ENCODE assay signal across 19 cellular contexts in the genomic region with DNA sequence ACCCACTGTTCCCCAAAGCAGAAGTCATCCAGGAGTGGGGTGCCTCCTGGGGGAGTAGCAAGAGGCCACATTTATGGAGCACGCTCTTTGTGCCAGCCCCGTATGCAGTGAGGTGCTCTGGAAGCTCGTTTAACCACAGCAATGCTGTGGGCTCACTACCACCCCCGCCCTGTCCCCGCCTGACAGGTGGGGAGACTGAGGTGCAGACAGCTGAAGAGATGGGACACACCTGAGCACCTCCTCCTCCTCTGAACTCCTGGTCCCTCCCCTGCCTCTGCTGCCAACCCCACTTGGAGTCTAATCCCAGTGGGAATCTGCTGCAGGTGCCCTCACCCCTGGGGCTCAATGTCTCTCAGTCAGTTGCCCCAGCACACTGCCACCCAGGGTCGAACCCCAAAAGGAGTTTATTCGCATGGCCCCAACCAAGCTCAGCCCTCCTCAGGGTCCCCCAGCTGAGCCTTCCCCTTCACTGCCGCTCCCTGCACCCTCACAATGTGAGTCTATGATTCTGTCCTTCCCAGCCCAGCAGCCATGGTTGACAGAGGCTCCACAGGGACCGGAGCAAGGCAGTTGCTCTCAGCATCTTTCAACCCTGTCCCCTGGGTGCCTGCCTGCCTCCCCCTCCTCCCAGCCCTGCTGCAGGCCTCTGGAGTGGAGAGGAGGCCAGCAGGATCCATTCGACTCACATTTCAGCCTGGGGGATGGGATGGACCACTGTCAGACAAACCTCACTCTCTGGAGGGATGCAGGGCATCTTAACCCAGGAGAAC. TPM values are rescaled to one million over a fixed set of nuclear protein-coding genes. Genes with fewer than 3 reads are reported as not detected.
DNase-seq lines count a peak whose midpoint lies in the region; ATAC-seq and TF ChIP-seq lines count a peak whose summit lies in the region.
"Had no signal": no experiment of that assay in that cellular context is flagged by ENCODE, and none has a peak within 500 bp of the region (broad histone marks: within the 10 kb centered on the region; RNA-seq: fewer than 3 reads in every experiment).

No MANE protein-coding gene starts in this region.

- H3K36me3 ChIP-seq in H7 (replicated peaks; ENCODE audit: control insufficient read depth, insufficient read depth, low read length) (no peaks in the 10 kb centered on the region), NT2/D1 (ENCODE audit: insufficient read depth, insufficient read length, low read length) (no peaks in the 10 kb centered on the region), upper lobe of left lung (no peaks in the 10 kb centered on the region)
- H3K36me3 ChIP-seq: MG63, SJSA1 had no signal

- H3K9me3 ChIP-seq in NT2/D1 (ENCODE audit: insufficient read depth, low read length) (no peaks in the 10 kb centered on the region), upper lobe of left lung (no peaks in the 10 kb centered on the region)
- H3K9me3 ChIP-seq: MG63, SJSA1 had no signal

- peaks cover 55% of the 10 kb centered on the region for H3K4me1 Mint-ChIP-seq in nephron progenitor cell

- peak; percentile 48 for DNase-seq in NCI-H1436 (lab: John Stamatoyannopoulos, UW)
- no peak for DNase-seq in NCI-H1436 treated with DMSO at 0.1 percent for 48 hours (lab: John Stamatoyannopoulos, UW)
- peak; percentile 66 for DNase-seq in H7
- no peak for DNase-seq in NT2/D1 (ENCODE audit: low read depth, low spot score)
- peak; percentile 53 for DNase-seq in nephron progenitor cell
- DNase-seq in OCI-M2 (lab: John Stamatoyannopoulos, UW; ENCODE audit: unreplicated experiment) = no peak
- no peak for DNase-seq in superior temporal gyrus (ENCODE audit: extremely low spot score)
- no peak for DNase-seq in upper lobe of left lung
- DNase-seq: C1 segment of cervical spinal cord, GDM1, Karpas-422, MG63, NCI-H1092, NCI-H187, NCI-H526 treated with DMSO at 0.1 percent for 48 hours, PC-9 had no signal

- H3K4me3 ChIP-seq in H7 (ENCODE audit: insufficient read depth, low read depth, low read length) = no peak overlapping the region
- H3K4me3 ChIP-seq in NT2/D1 (ENCODE audit: insufficient read length, low read depth) = no peak overlapping the region
- H3K4me3 ChIP-seq in upper lobe of left lung = no peak overlapping the region
- H3K4me3 ChIP-seq: MG63, PC-9, SJSA1 had no signal

- H3K9me3 Mint-ChIP-seq in nephron progenitor cell = no peaks in the 10 kb centered on the region

- H3K9ac ChIP-seq in NT2/D1 (ENCODE audit: insufficient read length, low read depth) = peak overlapping the region; percentile 21

- no peaks in the 10 kb centered on the region for H3K36me3 Mint-ChIP-seq in nephron progenitor cell (ENCODE audit: low read depth)

- no peaks in the 10 kb centered on the region for H3K27me3 ChIP-seq in H7 (ENCODE audit: control insufficient read depth, insufficient read depth, low read length)
- no peaks in the 10 kb centered on the region for H3K27me3 ChIP-seq in NT2/D1 (ENCODE audit: insufficient read depth, insufficient read length)
- H3K27me3 ChIP-seq in upper lobe of left lung = no peaks in the 10 kb centered on the region
- H3K27me3 ChIP-seq: MG63, SJSA1 had no signal

- WGBS in upper lobe of left lung, 2 donors = 85 to 88% methylated on average over 8 to 9 of the region's 10 CpGs

- H3K4me3 Mint-ChIP-seq in nephron progenitor cell = peak overlapping the region; percentile 38

- peaks cover 12% of the 10 kb centered on the region for H3K4me1 ChIP-seq in NT2/D1 (ENCODE audit: insufficient read depth, insufficient read length)
- peaks cover 0 to 16% (median 4%) of the 10 kb centered on the region in 4 donors for H3K4me1 ChIP-seq in upper lobe of left lung
- H3K4me1 ChIP-seq: SJSA1 had no signal

- peaks cover 10% of the 10 kb centered on the region for H3K27me3 Mint-ChIP-seq in nephron progenitor cell (ENCODE audit: low read depth, poor library complexity)

- TF ChIP-seq EP300 in upper lobe of left lung (IDR thresholded peaks at IDR 0.05) = no peak

- no peak for ATAC-seq in upper lobe of left lung (ENCODE audit: low FRiP score in 2 of 2)

- no peak overlapping the region for H3K27ac ChIP-seq in upper lobe of left lung
- H3K27ac ChIP-seq: PC-9, SJSA1 had no signal

- TF ChIP-seq POLR2A in upper lobe of left lung (IDR thresholded peaks at IDR 0.05) = no peak

- no peak for TF ChIP-seq CTCF in nephron progenitor cell (IDR thresholded peaks at IDR 0.05)
- no peak for TF ChIP-seq CTCF in upper lobe of left lung (IDR thresholded peaks at IDR 0.05)

- H3K27ac Mint-ChIP-seq in nephron progenitor cell = no peak overlapping the region

RNA-seq across cellular contexts. Expression of gene BCR, which starts 13.3 kb away (rescaled TPM):
- 84.7 and 89.1 TPM in 2 replicates for total RNA-seq in H7 (2014; rRNA removed; shearing (Covaris generic))
- total RNA-seq in upper lobe of left lung = 100 to 1,000 TPM in 1 of 6 donors, 10 to 100 TPM in 5; 47.1 to 105 (median 68.6) TPM

RNA-seq across cellular contexts. Expression of gene RAB36, which starts 21.7 kb away (rescaled TPM):
- total RNA-seq in H7 (2014; rRNA removed; shearing (Covaris generic)) = 0.81 and 1.7 TPM in 2 replicates
- 10 to 100 TPM in 1 of 6 donors, 1 to 10 TPM in 5; 2.6 to 17.5 (median 8.4) TPM for total RNA-seq in upper lobe of left lung

RNA-seq across cellular contexts. Expression of gene RSPH14, which starts 25.2 kb away (rescaled TPM):
- total RNA-seq in H7 (2014; rRNA removed; shearing (Covaris generic)) = not detected in 2 replicates
- total RNA-seq in upper lobe of left lung = 1 to 10 TPM in 5 of 6 donors, not detected in 1; 1.1 to 5.2 (median 2.7) TPM
- total RNA-seq: A172, H4, SJSA1 had no signal

Comparison
In these comparisons a context has a peak if more than half of its experiments do, and no peak if none do; other contexts are left out.
1. DNase-seq: peak in NCI-H1436 (single experiment), H7 (single experiment) and nephron progenitor cell (single experiment); none in NCI-H1436 treated with DMSO at 0.1 percent for 48 hours (single experiment), NT2/D1 (single experiment), OCI-M2 (single experiment), superior temporal gyrus (single experiment) and upper lobe of left lung (0 of 2).